27 cellular contexts compared by ENCODE assay signal in the genomic region with DNA sequence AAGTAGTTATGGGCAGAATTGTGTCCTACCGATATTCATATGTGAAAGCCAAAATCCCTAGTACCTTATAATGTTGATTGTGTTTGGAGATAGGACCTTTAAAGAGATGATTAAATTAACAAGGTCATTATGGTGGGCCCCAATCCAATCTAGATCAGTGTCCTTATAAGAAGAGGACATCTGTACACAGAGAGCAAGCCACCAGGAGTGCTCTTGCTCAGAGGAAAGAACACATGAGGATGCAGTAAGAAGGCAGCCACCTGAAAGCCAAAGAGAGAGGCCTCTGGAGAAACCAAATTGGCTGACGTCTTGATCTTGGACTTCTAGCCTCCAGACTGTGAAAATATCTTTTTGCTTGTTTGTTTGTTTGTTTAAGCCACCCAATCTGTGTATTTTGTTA.
"Had no signal": no experiment of that assay in that cellular context is flagged by ENCODE, and none has a peak within 500 bp of the region (broad histone marks: within the 10 kb centered on the region; RNA-seq: fewer than 3 reads in every experiment).

No MANE protein-coding gene starts in this region.

- H3K9me3 ChIP-seq: breast epithelium had no signal

- ATAC-seq: activated CD4-positive, alpha-beta T cell treated with anti-CD3 and anti-CD28 coated beads for 36 hours; activated T-helper 17 cell treated with anti-CD3 and anti-CD28 coated beads, Interleukin-2, amount 50 U/mL, for 72 hours; PC-3; T-cell had no signal

- H3K4me3 Mint-ChIP-seq: activated CD4-positive, alpha-beta memory T cell treated with anti-CD3 and anti-CD28 coated beads, Interleukin-2, amount 10 ng/mL, durations not matched to agents 7 days and 5 days; activated CD4-positive, alpha-beta T cell treated with anti-CD3 and anti-CD28 coated beads for 36 hours; activated naive CD4-positive, alpha-beta T cell treated with anti-CD3 and anti-CD28 coated beads, Interleukin-2, amount 10 ng/mL, durations not matched to agents 7 days and 5 days; activated naive CD8-positive, alpha-beta T cell treated with anti-CD3 and anti-CD28 coated beads for 36 hours; activated T-helper 17 cell treated with anti-CD3 and anti-CD28 coated beads, Interleukin-2, amount 50 U/mL, for 72 hours; T-cell had no signal

- H3K27ac Mint-ChIP-seq: activated CD4-positive, alpha-beta memory T cell treated with anti-CD3 and anti-CD28 coated beads, Interleukin-2, amount 10 ng/mL, durations not matched to agents 7 days and 5 days; activated CD4-positive, alpha-beta T cell treated with anti-CD3 and anti-CD28 coated beads for 36 hours; activated naive CD4-positive, alpha-beta T cell treated with anti-CD3 and anti-CD28 coated beads, Interleukin-2, amount 10 ng/mL, durations not matched to agents 7 days and 5 days; activated naive CD8-positive, alpha-beta T cell treated with anti-CD3 and anti-CD28 coated beads for 36 hours; activated T-helper 17 cell treated with anti-CD3 and anti-CD28 coated beads, Interleukin-2, amount 50 U/mL, for 72 hours; T-cell had no signal

- H3K9me3 Mint-ChIP-seq: activated CD4-positive, alpha-beta memory T cell treated with anti-CD3 and anti-CD28 coated beads, Interleukin-2, amount 10 ng/mL, durations not matched to agents 7 days and 5 days; activated naive CD8-positive, alpha-beta T cell treated with anti-CD3 and anti-CD28 coated beads for 36 hours had no signal

- H3K36me3 ChIP-seq: breast epithelium, WERI-Rb-1 had no signal

- H3K4me1 Mint-ChIP-seq: activated CD4-positive, alpha-beta memory T cell treated with anti-CD3 and anti-CD28 coated beads, Interleukin-2, amount 10 ng/mL, durations not matched to agents 7 days and 5 days; activated CD4-positive, alpha-beta T cell treated with anti-CD3 and anti-CD28 coated beads for 36 hours; activated naive CD4-positive, alpha-beta T cell treated with anti-CD3 and anti-CD28 coated beads, Interleukin-2, amount 10 ng/mL, durations not matched to agents 7 days and 5 days; activated naive CD8-positive, alpha-beta T cell treated with anti-CD3 and anti-CD28 coated beads for 36 hours; activated T-helper 17 cell treated with anti-CD3 and anti-CD28 coated beads, Interleukin-2, amount 50 U/mL, for 72 hours; T-cell had no signal

- H3K4me3 ChIP-seq: breast epithelium, coronary artery, SK-N-MC had no signal

- H3K27ac ChIP-seq: breast epithelium, coronary artery, SK-N-MC, WERI-Rb-1 had no signal

- H3K27me3 Mint-ChIP-seq: activated CD4-positive, alpha-beta memory T cell treated with anti-CD3 and anti-CD28 coated beads, Interleukin-2, amount 10 ng/mL, durations not matched to agents 7 days and 5 days; activated CD4-positive, alpha-beta T cell treated with anti-CD3 and anti-CD28 coated beads for 36 hours; activated naive CD4-positive, alpha-beta T cell treated with anti-CD3 and anti-CD28 coated beads, Interleukin-2, amount 10 ng/mL, durations not matched to agents 7 days and 5 days; activated naive CD8-positive, alpha-beta T cell treated with anti-CD3 and anti-CD28 coated beads for 36 hours; activated T-helper 17 cell treated with anti-CD3 and anti-CD28 coated beads, Interleukin-2, amount 50 U/mL, for 72 hours; T-cell had no signal

- H3K27me3 ChIP-seq: breast epithelium had no signal

- DNase-seq: activated CD4-positive, alpha-beta memory T cell treated with anti-CD3 and anti-CD28 coated beads, Interleukin-2, amount 10 ng/mL, durations not matched to agents 7 days and 5 days; activated CD4-positive, alpha-beta T cell treated with anti-CD3 and anti-CD28 coated beads for 36 hours; activated CD4-positive, alpha-beta T cell treated with anti-CD3 and anti-CD28 coated beads, Interleukin-2, amount 50 U/mL, for 1 hour; activated gamma-delta T cell; activated naive CD4-positive, alpha-beta T cell treated with anti-CD3 and anti-CD28 coated beads, Interleukin-2, amount 10 ng/mL, durations not matched to agents 7 days and 5 days; activated naive CD8-positive, alpha-beta T cell treated with anti-CD3 and anti-CD28 coated beads for 36 hours; activated T-cell treated with anti-CD3 and anti-CD28 coated beads for 4 hours; activated T-cell treated with anti-CD3 and anti-CD28 coated beads, Interleukin-2, amount 50 U/mL, for 48 hours; caudate nucleus; Karpas-422; NCI-H1105 treated with DMSO at 0.1 percent for 48 hours; NCI-H146; NCI-H187 treated with DMSO at 0.1 percent for 48 hours; NCI-H2081 treated with DMSO at 0.1 percent for 48 hours; NCI-H446 treated with DMSO at 0.1 percent for 48 hours; NCI-H524 treated with DMSO at 0.1 percent for 48 hours; NCI-H774; PC-3; SIG-M5; T-cell; T-helper 2 cell; T1000; WERI-Rb-1 had no signal

- H3K4me1 ChIP-seq: breast epithelium had no signal

- H3K36me3 Mint-ChIP-seq: activated naive CD4-positive, alpha-beta T cell treated with anti-CD3 and anti-CD28 coated beads, Interleukin-2, amount 10 ng/mL, durations not matched to agents 7 days and 5 days; activated naive CD8-positive, alpha-beta T cell treated with anti-CD3 and anti-CD28 coated beads for 36 hours; T-cell had no signal
